Comparison of ENCODE assay signal across 4 cellular contexts in the genomic region with DNA sequence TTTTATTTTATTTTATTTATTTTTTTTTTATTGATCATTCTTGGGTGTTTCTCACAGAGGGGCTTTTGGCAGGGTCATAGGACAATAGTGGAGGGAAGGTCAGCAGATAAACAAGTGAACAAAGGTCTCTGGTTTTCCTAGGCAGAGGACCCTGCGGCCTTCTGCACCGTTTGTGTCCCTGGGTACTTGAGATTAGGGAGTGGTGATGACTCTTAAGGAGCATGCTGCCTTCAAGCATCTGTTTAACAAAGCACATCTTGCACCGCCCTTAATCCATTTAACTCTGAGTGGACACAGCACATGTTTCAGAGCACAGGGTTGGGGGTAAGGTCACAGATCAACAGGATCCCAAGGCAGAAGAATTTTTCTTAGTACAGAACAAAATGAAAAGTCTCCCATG. TPM values are rescaled to one million over a fixed set of nuclear protein-coding genes. Genes with fewer than 3 reads are reported as not detected.
"Had no signal": no experiment of that assay in that cellular context is flagged by ENCODE, and none has a peak within 500 bp of the region (broad histone marks: within the 10 kb centered on the region; RNA-seq: fewer than 3 reads in every experiment).

No MANE protein-coding gene starts in this region.

RNA-seq across cellular contexts. Expression of gene LGALS4, which starts 42.2 kb away (rescaled TPM):
- total RNA-seq: ascending aorta, chondrocyte, LHCN-M2, SK-MEL-5 had no signal
